In the genomic region with DNA sequence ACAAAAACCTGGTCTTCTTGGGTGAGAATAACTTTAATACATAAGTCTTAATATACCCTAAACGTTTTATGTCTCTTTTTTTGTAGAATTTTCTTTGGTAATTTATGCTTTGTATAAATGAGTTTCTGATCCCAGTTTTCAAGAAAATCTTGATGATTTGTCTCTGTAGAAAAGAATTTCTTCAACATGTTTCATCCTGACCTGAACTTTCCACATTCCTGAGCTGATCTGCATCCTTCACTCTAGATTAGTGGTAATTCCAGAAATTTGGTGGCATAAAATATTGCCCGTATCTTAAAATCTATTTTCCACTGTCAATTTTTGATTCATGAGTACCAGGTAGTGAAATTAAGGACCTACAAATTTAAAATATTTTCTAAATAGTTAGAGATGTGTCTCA, we compare ENCODE assay signal across 1 cellular context.
TF ChIP-seq lines count a peak whose summit lies in the region.

No MANE protein-coding gene starts in this region.

TF ChIP-seq in HepG2, 621 proteins besides CTCF, POLR2A, EP300 and RAD21:
- no peak for TF ChIP-seq ZNF20 (CRISPR knock-in tag; IDR thresholded peaks at IDR 0.05)
- TF ChIP-seq ZHX2 (IDR thresholded peaks at IDR 0.05; ENCODE audit: low read depth), result no peak
- no peak for TF ChIP-seq ZHX2 (CRISPR knock-in tag; IDR thresholded peaks at IDR 0.05; ENCODE audit: borderline replicate concordance)
- TF ChIP-seq ZNF121 (CRISPR knock-in tag; IDR thresholded peaks at IDR 0.05), result no peak
- no peak for TF ChIP-seq NR2F6 (IDR thresholded peaks at IDR 0.05)
- TF ChIP-seq NR2F6 (CRISPR knock-in tag; IDR thresholded peaks at IDR 0.05), result no peak
- TF ChIP-seq CAMTA2 (CRISPR knock-in tag; IDR thresholded peaks at IDR 0.05; ENCODE audit: borderline replicate concordance), result no peak
- TF ChIP-seq ZNF513 (CRISPR knock-in tag; conservative IDR thresholded peaks at IDR 0.05), result no peak
- no peak for TF ChIP-seq ZNF292 (CRISPR knock-in tag; IDR thresholded peaks at IDR 0.05; ENCODE audit: borderline replicate concordance, low read depth)
- no peak for TF ChIP-seq HNRNPL (IDR thresholded peaks at IDR 0.05; ENCODE audit: low read depth, low read length)
- no peak for TF ChIP-seq ZNF709 (CRISPR knock-in tag; IDR thresholded peaks at IDR 0.05)
- no peak for TF ChIP-seq ZNF251 (CRISPR knock-in tag; IDR thresholded peaks at IDR 0.05)
- TF ChIP-seq RNF2 (conservative IDR thresholded peaks at IDR 0.05; ENCODE audit: low read depth), result no peak
- TF ChIP-seq, protein P1, sequence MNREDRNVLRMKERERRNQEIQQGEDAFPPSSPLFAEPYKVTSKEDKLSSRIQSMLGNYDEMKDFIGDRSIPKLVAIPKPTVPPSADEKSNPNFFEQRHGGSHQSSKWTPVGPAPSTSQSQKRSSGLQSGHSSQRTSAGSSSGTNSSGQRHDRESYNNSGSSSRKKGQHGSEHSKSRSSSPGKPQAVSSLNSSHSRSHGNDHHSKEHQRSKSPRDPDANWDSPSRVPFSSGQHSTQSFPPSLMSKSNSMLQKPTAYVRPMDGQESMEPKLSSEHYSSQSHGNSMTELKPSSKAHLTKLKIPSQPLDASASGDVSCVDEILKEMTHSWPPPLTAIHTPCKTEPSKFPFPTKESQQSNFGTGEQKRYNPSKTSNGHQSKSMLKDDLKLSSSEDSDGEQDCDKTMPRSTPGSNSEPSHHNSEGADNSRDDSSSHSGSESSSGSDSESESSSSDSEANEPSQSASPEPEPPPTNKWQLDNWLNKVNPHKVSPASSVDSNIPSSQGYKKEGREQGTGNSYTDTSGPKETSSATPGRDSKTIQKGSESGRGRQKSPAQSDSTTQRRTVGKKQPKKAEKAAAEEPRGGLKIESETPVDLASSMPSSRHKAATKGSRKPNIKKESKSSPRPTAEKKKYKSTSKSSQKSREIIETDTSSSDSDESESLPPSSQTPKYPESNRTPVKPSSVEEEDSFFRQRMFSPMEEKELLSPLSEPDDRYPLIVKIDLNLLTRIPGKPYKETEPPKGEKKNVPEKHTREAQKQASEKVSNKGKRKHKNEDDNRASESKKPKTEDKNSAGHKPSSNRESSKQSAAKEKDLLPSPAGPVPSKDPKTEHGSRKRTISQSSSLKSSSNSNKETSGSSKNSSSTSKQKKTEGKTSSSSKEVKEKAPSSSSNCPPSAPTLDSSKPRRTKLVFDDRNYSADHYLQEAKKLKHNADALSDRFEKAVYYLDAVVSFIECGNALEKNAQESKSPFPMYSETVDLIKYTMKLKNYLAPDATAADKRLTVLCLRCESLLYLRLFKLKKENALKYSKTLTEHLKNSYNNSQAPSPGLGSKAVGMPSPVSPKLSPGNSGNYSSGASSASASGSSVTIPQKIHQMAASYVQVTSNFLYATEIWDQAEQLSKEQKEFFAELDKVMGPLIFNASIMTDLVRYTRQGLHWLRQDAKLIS (CRISPR knock-in tag; IDR thresholded peaks at IDR 0.05), result no peak
- TF ChIP-seq KAT2B (IDR thresholded peaks at IDR 0.05; ENCODE audit: borderline replicate concordance, low read depth, low read length), result no peak
